Comparison of ENCODE assay signal across 9 cellular contexts in the genomic region with DNA sequence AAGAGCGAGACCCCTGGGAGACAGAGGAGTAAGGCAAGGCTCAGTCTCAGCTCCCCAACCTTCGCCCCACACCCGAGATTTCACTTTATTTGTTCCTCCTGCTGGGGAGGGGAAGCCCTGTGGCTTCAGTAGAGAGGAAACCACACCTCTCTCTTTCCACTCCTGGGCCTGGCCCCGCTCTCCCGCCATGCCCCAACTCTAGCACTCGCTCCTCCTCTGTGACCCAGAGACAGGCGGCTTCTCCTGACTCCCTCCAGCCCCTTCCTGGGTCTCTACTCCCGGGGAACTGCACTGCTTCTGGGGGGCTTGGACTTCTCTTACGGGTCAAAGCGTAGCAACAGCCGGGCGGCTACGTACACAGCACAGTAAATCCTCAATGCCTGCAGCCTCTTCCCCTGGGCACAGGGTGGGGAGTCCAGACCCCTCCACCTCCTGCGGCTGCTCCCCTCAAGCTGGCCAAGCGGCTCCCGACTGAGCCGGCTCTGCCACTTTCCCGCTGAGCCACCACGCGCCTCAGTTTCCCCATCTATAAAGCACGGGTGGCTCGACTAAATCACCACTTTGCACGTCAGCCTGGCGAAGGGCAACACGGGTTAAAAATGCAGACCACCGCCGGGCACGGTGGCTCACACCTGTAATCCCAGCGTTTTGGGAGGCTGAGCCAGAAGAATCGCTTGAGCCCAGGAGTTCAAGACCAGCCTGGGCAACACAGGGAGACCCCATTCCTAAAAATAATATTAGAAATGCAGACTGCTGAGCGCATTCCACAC. TPM values are rescaled to one million over a fixed set of nuclear protein-coding genes. Genes with fewer than 3 reads are reported as not detected.
DNase-seq lines count a peak whose midpoint lies in the region; ATAC-seq and TF ChIP-seq lines count a peak whose summit lies in the region.
"Had no signal": no experiment of that assay in that cellular context is flagged by ENCODE, and none has a peak within 500 bp of the region (broad histone marks: within the 10 kb centered on the region; RNA-seq: fewer than 3 reads in every experiment).

No MANE protein-coding gene starts in this region.

- H2AFZ ChIP-seq in MM.1S (ENCODE audit: low read length), result no peak overlapping the region

- H3F3A ChIP-seq in MM.1S (ENCODE audit: insufficient read depth, low read length), result peaks cover 30% of the 10 kb centered on the region

- H3K4me1 ChIP-seq in MM.1S (ENCODE audit: low read length) (peaks cover 19% of the 10 kb centered on the region), skeletal muscle satellite cell (ENCODE audit: control insufficient read depth, insufficient read depth, low read length) (peaks cover 64% of the 10 kb centered on the region)

- no peaks in the 10 kb centered on the region for H3K27me3 Mint-ChIP-seq in activated T-cell treated with anti-CD3 and anti-CD28 coated beads, Interleukin-2, amount 50 U/mL, for 4 hours (ENCODE audit: low read depth)

- H3K4me3 ChIP-seq in MM.1S (ENCODE audit: low read length), result peak overlapping the region; percentile 90
- peak overlapping the region; percentile 89 for H3K4me3 ChIP-seq in fibroblast of villous mesenchyme (ENCODE audit: low read depth, low read length)
- peak overlapping the region; percentile 95 for H3K4me3 ChIP-seq in skeletal muscle satellite cell (ENCODE audit: low read length)

- peaks cover 3% of the 10 kb centered on the region for H3K36me3 Mint-ChIP-seq in activated T-cell treated with anti-CD3 and anti-CD28 coated beads, Interleukin-2, amount 50 U/mL, for 4 hours (ENCODE audit: insufficient read depth)

- no peaks in the 10 kb centered on the region for H3K9me3 ChIP-seq in MM.1S (replicated peaks; ENCODE audit: insufficient read depth, low read length)
- no peaks in the 10 kb centered on the region for H3K9me3 ChIP-seq in skeletal muscle satellite cell (replicated peaks; ENCODE audit: low read length)

- H3K27ac ChIP-seq in MM.1S (ENCODE audit: low read length), result peak overlapping the region; percentile 92

- TF ChIP-seq CTCF in MM.1S (IDR thresholded peaks at IDR 0.05; ENCODE audit: low read length) (no peak), fibroblast of villous mesenchyme (IDR thresholded peaks at IDR 0.05; ENCODE audit: insufficient read depth, low read depth, low read length) (no peak)

- ATAC-seq in activated T-cell treated with anti-CD3 and anti-CD28 coated beads, Interleukin-2, amount 50 U/mL, for 4 hours, result peak; percentile 25 to 38
- no peak for ATAC-seq in GM18520 (IDR thresholded peaks at IDR 0.05; ENCODE audit: unreplicated experiment)
- ATAC-seq in GM18868 (IDR thresholded peaks at IDR 0.05; ENCODE audit: unreplicated experiment), result no peak

- H3K9me3 Mint-ChIP-seq in activated T-cell treated with anti-CD3 and anti-CD28 coated beads, Interleukin-2, amount 50 U/mL, for 4 hours, result no peaks in the 10 kb centered on the region

- H3K4me1 Mint-ChIP-seq in activated T-cell treated with anti-CD3 and anti-CD28 coated beads, Interleukin-2, amount 50 U/mL, for 4 hours (ENCODE audit: low read depth), result peaks cover 45% of the 10 kb centered on the region

- H3K4me3 Mint-ChIP-seq in activated T-cell treated with anti-CD3 and anti-CD28 coated beads, Interleukin-2, amount 50 U/mL, for 4 hours, result peak overlapping the region; percentile 96

- peak overlapping the region; percentile 99 for H3K9ac ChIP-seq in MM.1S (ENCODE audit: low read length)
- H3K9ac ChIP-seq in skeletal muscle satellite cell (ENCODE audit: low read depth, low read length), result peak overlapping the region; percentile 99

- H4K20me1 ChIP-seq in MM.1S (ENCODE audit: insufficient read depth, low read length), result peaks cover 44% of the 10 kb centered on the region

- intact Hi-C loops in posterior cingulate gyrus (cut with DNase I), result loop anchor here (10.0 kb wide), 2 partner anchors 133 to 263 kb away; a partner anchor contains a TSS

- peak; percentile 45 for DNase-seq in EH (ENCODE audit: low read depth)
- peak; percentile 87 for DNase-seq in MM.1S
- peak; percentile 53 for DNase-seq in activated T-cell treated with anti-CD3 and anti-CD28 coated beads, Interleukin-2, amount 50 U/mL, for 4 hours
- DNase-seq in fibroblast of villous mesenchyme (ENCODE audit: low read depth), result no peak
- DNase-seq in posterior cingulate gyrus, result no peak

- peaks cover 11% of the 10 kb centered on the region; the same call in 1 of the 2 replicates for H3K27me3 ChIP-seq in MM.1S (replicated peaks; ENCODE audit: insufficient read depth, low read length)
- H3K27me3 ChIP-seq in skeletal muscle satellite cell (ENCODE audit: control insufficient read depth, insufficient read depth, low read length), result no peaks in the 10 kb centered on the region

- H3K36me3 ChIP-seq in MM.1S (replicated peaks; ENCODE audit: insufficient read depth, low read length) (peaks cover 14% of the 10 kb centered on the region), skeletal muscle satellite cell (ENCODE audit: insufficient read depth, low read length) (peaks cover 9% of the 10 kb centered on the region)

- no peaks in the 10 kb centered on the region for H3K9me2 ChIP-seq in MM.1S (replicated peaks; ENCODE audit: insufficient read depth, low read length)

- peak overlapping the region; percentile 98 for H3K4me2 ChIP-seq in MM.1S (ENCODE audit: low read depth, low read length)
- peak overlapping the region; percentile 100 for H3K4me2 ChIP-seq in skeletal muscle satellite cell (ENCODE audit: low read length)

- H3K79me2 ChIP-seq in MM.1S (ENCODE audit: low read length), result peaks cover 67% of the 10 kb centered on the region

RNA-seq across cellular contexts. Expression of a gene that starts 1.4 kb away (rescaled TPM):
- 100 to 1,000 TPM; 144 to 162 (median 147) TPM for total RNA-seq in activated T-cell treated with anti-CD3 and anti-CD28 coated beads, Interleukin-2, amount 50 U/mL, for 4 hours
- 30.7 and 50.3 TPM in 2 replicates for total RNA-seq in fibroblast of villous mesenchyme
- total RNA-seq in skeletal muscle satellite cell (2012; rRNA removed), result 55.8 and 70.8 TPM in 2 replicates

RNA-seq across cellular contexts. Expression of a gene that starts 14.6 kb away (rescaled TPM):
- total RNA-seq in activated T-cell treated with anti-CD3 and anti-CD28 coated beads, Interleukin-2, amount 50 U/mL, for 4 hours, result 1 to 10 TPM; 8.0 to 9.9 (median 8.3) TPM
- total RNA-seq in fibroblast of villous mesenchyme, result 49.2 and 83.1 TPM in 2 replicates
- total RNA-seq in skeletal muscle satellite cell (2012; rRNA removed), result 32.2 and 166 TPM in 2 replicates

RNA-seq across cellular contexts. Expression of a gene that starts 21.9 kb away (rescaled TPM):
- total RNA-seq in activated T-cell treated with anti-CD3 and anti-CD28 coated beads, Interleukin-2, amount 50 U/mL, for 4 hours, result not detected
- total RNA-seq in fibroblast of villous mesenchyme, result not detected in 2 replicates
- 0.44 TPM in 1 of 2 replicates, not detected in the other for total RNA-seq in skeletal muscle satellite cell (2012; rRNA removed)
- total RNA-seq: RPMI7951 had no signal

RNA-seq across cellular contexts. Expression of a gene that starts 28.3 kb away (rescaled TPM):
- 100 to 1,000 TPM; 110 to 123 (median 119) TPM for total RNA-seq in activated T-cell treated with anti-CD3 and anti-CD28 coated beads, Interleukin-2, amount 50 U/mL, for 4 hours
- total RNA-seq in fibroblast of villous mesenchyme, result 23.2 and 25.5 TPM in 2 replicates
- total RNA-seq in skeletal muscle satellite cell (2012; rRNA removed), result 39.8 and 40.0 TPM in 2 replicates

RNA-seq across cellular contexts. Expression of a gene that starts 33.6 kb away (rescaled TPM):
- under 1 TPM in 2 of 3 donors, not detected in 1; 0.87 to 0.94 TPM for total RNA-seq in activated T-cell treated with anti-CD3 and anti-CD28 coated beads, Interleukin-2, amount 50 U/mL, for 4 hours
- total RNA-seq in fibroblast of villous mesenchyme, result not detected in 2 replicates
- total RNA-seq in skeletal muscle satellite cell (2012; rRNA removed), result not detected in 2 replicates
- total RNA-seq: RPMI7951 had no signal

Comparison
In these comparisons a context has a peak if more than half of its experiments do, and no peak if none do; other contexts are left out.
1. DNase-seq: peak in EH (single experiment), MM.1S (single experiment) and activated T-cell treated with anti-CD3 and anti-CD28 coated beads, Interleukin-2, amount 50 U/mL, for 4 hours (single experiment); none in fibroblast of villous mesenchyme (single experiment) and posterior cingulate gyrus (0 of 10).
2. ATAC-seq: peak in activated T-cell treated with anti-CD3 and anti-CD28 coated beads, Interleukin-2, amount 50 U/mL, for 4 hours (2 of 2); none in GM18520 (single experiment) and GM18868 (single experiment).
3. Peak in every context shown above with its lines, with median percentiles within 50 percentile points of each other: H3K4me3 ChIP-seq.